Comparison of ENCODE assay signal across 17 cellular contexts in the genomic region with DNA sequence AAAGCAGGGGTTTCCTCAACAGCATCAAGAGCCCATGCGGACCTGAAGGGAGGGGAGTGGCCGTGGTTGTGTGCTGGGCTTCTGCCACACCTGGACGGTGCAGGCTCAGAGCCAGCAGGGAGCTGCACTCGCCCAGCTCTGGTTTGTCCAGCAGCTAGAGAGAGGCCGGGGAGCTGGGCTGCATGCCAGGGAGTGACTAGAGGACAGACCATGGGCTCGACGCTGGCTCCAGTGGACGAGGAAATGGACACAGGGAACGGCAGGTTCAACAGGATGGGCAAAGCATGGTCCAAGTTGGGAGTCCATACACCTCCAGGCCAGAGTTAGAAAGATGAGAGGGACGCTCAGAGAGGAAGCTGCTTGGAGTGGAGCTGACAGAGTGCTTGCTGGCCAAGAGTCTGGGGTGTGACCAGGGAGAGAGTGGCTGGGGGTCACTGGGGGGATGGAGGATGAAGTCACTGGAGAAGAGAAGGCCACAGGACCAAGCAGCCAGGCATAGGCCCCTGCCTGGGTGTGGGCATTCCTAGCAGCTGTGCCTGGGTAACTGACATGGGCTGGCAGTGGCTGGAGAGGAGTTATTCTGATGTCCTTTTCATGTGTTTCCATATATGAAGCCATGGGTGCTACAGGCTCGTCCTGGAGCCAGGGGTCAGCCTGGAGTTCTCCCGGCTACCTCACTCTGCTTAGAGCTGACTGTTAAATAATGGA. TPM values are rescaled to one million over a fixed set of nuclear protein-coding genes. Genes with fewer than 3 reads are reported as not detected.
A peak's percentile ranks its signal among the peaks of the same experiment; 100 is the strongest.
DNase-seq lines count a peak whose midpoint lies in the region; ATAC-seq and TF ChIP-seq lines count a peak whose summit lies in the region.
"Had no signal": no experiment of that assay in that cellular context is flagged by ENCODE, and none has a peak within 500 bp of the region (broad histone marks: within the 10 kb centered on the region; RNA-seq: fewer than 3 reads in every experiment).

No MANE protein-coding gene starts in this region.

- no peaks in the 10 kb centered on the region for H3K9me3 ChIP-seq in RWPE2 (ENCODE audit: severe bottlenecking)
- H3K9me3 ChIP-seq: ovary, thoracic aorta had no signal

- intact Hi-C loops in posterior vena cava (cut with DNase I), result loop anchor here in 1 of 2 donors (10.0 kb wide), 2 partner anchors 57 to 267 kb away; no protein-coding TSS in a partner anchor

- peak; percentile 58 for DNase-seq in LNCaP clone FGC (ENCODE audit: low read depth)
- DNase-seq in RWPE2 (ENCODE audit: low spot score), result no peak
- DNase-seq in iPS-NIHi11 (ENCODE audit: low spot score), result peak; percentile 53
- DNase-seq in posterior vena cava (ENCODE audit: low spot score), result peak; percentile 46
- DNase-seq in stimulated activated CD4-positive, alpha-beta T cell treated with anti-CD3 and anti-CD28 coated beads, Interleukin-4, amount 100 ng/mL, for 1 hour, result no peak
- no peak for DNase-seq in NCI-H345 (lab: John Stamatoyannopoulos, UW)
- DNase-seq in DMS 273 (lab: John Stamatoyannopoulos, UW; ENCODE audit: unreplicated experiment), result no peak
- DNase-seq: activated CD8-positive, alpha-beta T cell treated with anti-CD3 and anti-CD28 coated beads for 36 hours; activated naive CD8-positive, alpha-beta T cell treated with anti-CD3 and anti-CD28 coated beads, Interleukin-2, amount 10 ng/mL, durations not matched to agents 7 days and 5 days; NCI-H2081 treated with DMSO at 0.1 percent for 48 hours; ovary; T-helper 1 cell had no signal

- TF ChIP-seq CTCF in LNCaP clone FGC (IDR thresholded peaks at IDR 0.05; ENCODE audit: control insufficient read depth, extremely low read depth, insufficient read depth), result no peak
- no peak for TF ChIP-seq CTCF in RWPE2 (IDR thresholded peaks at IDR 0.05; ENCODE audit: poor library complexity, severe bottlenecking)

- peak; percentile 49; the same call in 1 of the 3 replicates for ATAC-seq in RWPE2 (ENCODE audit: low read depth)
- ATAC-seq in GM19463 (IDR thresholded peaks at IDR 0.05; ENCODE audit: unreplicated experiment), result no peak
- ATAC-seq: activated CD8-positive, alpha-beta T cell treated with anti-CD3 and anti-CD28 coated beads for 36 hours had no signal

- H3K27me3 ChIP-seq in RWPE2 (ENCODE audit: insufficient read depth, poor library complexity, severe bottlenecking), result no peaks in the 10 kb centered on the region
- H3K27me3 ChIP-seq: ovary had no signal

- no peak overlapping the region for H3K27ac ChIP-seq in RWPE2 (ENCODE audit: poor library complexity, severe bottlenecking)
- H3K27ac ChIP-seq: ovary, RWPE1, thoracic aorta had no signal

- no peaks in the 10 kb centered on the region for H3K4me1 ChIP-seq in RWPE2 (ENCODE audit: insufficient read depth, poor library complexity, severe bottlenecking)

- no peaks in the 10 kb centered on the region for H3K36me3 ChIP-seq in RWPE2 (ENCODE audit: low read depth)
- H3K36me3 ChIP-seq: ovary, thoracic aorta had no signal

- no peak overlapping the region for H3K4me3 ChIP-seq in LNCaP clone FGC (ENCODE audit: low read depth, low read length)
- no peak overlapping the region for H3K4me3 ChIP-seq in RWPE2 (ENCODE audit: severe bottlenecking)
- H3K4me3 ChIP-seq: ovary, smooth muscle cell, thoracic aorta had no signal

RNA-seq across cellular contexts. Expression of a gene that starts 42.8 kb away (rescaled TPM):
- total RNA-seq in posterior vena cava, result not detected
- total RNA-seq: activated CD8-positive, alpha-beta T cell treated with anti-CD3 and anti-CD28 coated beads for 36 hours; activated naive CD8-positive, alpha-beta T cell treated with anti-CD3 and anti-CD28 coated beads, Interleukin-2, amount 10 ng/mL, durations not matched to agents 7 days and 5 days; G401; ovary; smooth muscle cell; thoracic aorta had no signal

RNA-seq across cellular contexts. Expression of a gene that starts 43.0 kb away (rescaled TPM):
- total RNA-seq in posterior vena cava, result 10 to 100 TPM; 47.4 to 49.0 TPM

Comparison
In these comparisons a context has a peak if more than half of its experiments do, and no peak if none do; other contexts are left out.
1. DNase-seq: peak in LNCaP clone FGC (single experiment), iPS-NIHi11 (single experiment) and posterior vena cava (single experiment); none in RWPE2 (single experiment), stimulated activated CD4-positive, alpha-beta T cell treated with anti-CD3 and anti-CD28 coated beads, Interleukin-4, amount 100 ng/mL, for 1 hour (single experiment), NCI-H345 (single experiment) and DMS 273 (single experiment).